8 cellular contexts compared by ENCODE assay signal in the genomic region with DNA sequence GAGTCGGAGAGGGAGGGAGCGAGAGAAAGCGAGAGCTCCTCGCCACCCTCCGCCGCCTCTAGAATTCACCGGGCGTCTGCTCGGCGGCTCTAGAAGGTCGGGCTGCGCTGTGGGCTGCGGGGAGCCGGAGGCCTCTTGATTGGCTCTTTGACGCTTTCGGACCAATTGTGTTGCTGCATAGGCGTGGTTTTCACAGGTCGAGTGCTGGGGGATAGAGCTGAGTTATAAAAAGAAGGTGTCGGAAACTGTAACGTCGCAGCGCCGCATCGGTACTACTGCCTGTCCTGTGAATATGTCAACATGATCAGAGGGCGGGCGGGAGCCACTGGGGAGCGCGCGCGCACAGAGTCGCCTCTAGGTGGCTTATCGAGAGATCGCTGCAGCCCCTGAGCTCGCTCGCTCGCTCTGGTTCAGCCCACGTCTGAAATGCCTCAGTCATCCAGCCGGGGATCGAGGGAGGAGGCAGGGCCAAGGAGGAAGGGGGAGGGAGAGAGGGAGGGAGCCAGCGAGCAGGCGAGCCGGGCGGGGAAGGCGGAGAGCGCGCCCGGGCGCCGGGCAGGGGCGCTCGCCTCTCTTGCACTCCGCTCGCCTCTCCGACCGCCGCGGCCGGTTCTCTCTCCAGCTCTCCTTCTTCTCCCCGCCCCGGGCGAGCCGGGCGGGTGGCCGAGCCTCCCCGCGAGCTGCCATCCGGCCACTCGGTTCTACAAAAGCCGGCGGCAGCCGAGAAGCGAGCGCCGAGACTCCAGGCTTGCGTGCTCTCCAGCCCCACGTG. TPM values are rescaled to one million over a fixed set of nuclear protein-coding genes. Genes with fewer than 3 reads are reported as not detected.
A peak's percentile ranks its signal among the peaks of the same experiment; 100 is the strongest.
DNase-seq lines count a peak whose midpoint lies in the region; ATAC-seq, FAIRE-seq and TF ChIP-seq lines count a peak whose summit lies in the region.

A gene (minus strand): TSS at position 78 of the 772 bp plus-strand sequence. CDS start 975 bp downstream, outside the sequence.

- peak; percentile 71 for DNase-seq in H54 (ENCODE audit: insufficient read length, low spot score)
- peak; percentile 39 for DNase-seq in NCI-H524 treated with DMSO at 0.1 percent for 48 hours (lab: John Stamatoyannopoulos, UW)
- peak; percentile 23 for DNase-seq in activated T-cell treated with anti-CD3 and anti-CD28 coated beads, Interleukin-2, amount 50 U/mL, for 1 hour
- peak; percentile 10 for DNase-seq in middle frontal gyrus (ENCODE audit: extremely low spot score, low spot score)
- peak; percentile 2 to 5 for DNase-seq in stimulated activated CD8-positive, alpha-beta memory T cell treated with anti-CD3 and anti-CD28 coated beads, Interleukin-7, amount 100 ng/mL, for 4 hours (ENCODE audit: low read depth in 2 of 2)

- ATAC-seq in esophagus mucosa (peak; percentile 95), HG03457 (IDR thresholded peaks at IDR 0.05; ENCODE audit: unreplicated experiment) (no peak)

- peak; percentile 54 for TF ChIP-seq POLR2A in H54 (IDR thresholded peaks at IDR 0.05; ENCODE audit: low read depth, low read length)

- peaks cover 9% of the 10 kb centered on the region; the same call in 1 of the 2 replicates for H3K36me3 ChIP-seq in ACC112 (ENCODE audit: insufficient read depth, low read length)

- H2AFZ ChIP-seq in ACC112 (ENCODE audit: low read length, unreplicated experiment), result peak within 1 kb of the TSS; percentile 94

- H3K79me2 ChIP-seq in ACC112 (ENCODE audit: control insufficient read depth, insufficient read depth, low read length, unreplicated experiment), result peaks cover 44% of the 10 kb centered on the region

- peak within 1 kb of the TSS; percentile 88 for H3K27ac ChIP-seq in ACC112 (ENCODE audit: low read depth, low read length)

- no peak for FAIRE-seq in H54 (lab: Jason Lieb, UNC)

- H3K27me3 ChIP-seq in ACC112 (ENCODE audit: insufficient read depth, low read length), result no peaks in the 10 kb centered on the region

- peaks cover 12% of the 10 kb centered on the region for H3K4me1 ChIP-seq in ACC112 (ENCODE audit: control insufficient read depth, insufficient read depth, low read length, unreplicated experiment)

- H3K4me3 ChIP-seq in ACC112 (ENCODE audit: low read depth, low read length), result peak within 1 kb of the TSS; percentile 97

RNA-seq across cellular contexts. Expression of the gene that starts here (rescaled TPM):
- total RNA-seq in esophagus mucosa, result 2.4 TPM

Comparison
In these comparisons a context has a peak if more than half of its experiments do, and no peak if none do; other contexts are left out.
1. DNase-seq: peak in every context shown above with its lines; median percentile 71 in H54; 39 in NCI-H524 treated with DMSO at 0.1 percent for 48 hours; 23 in activated T-cell treated with anti-CD3 and anti-CD28 coated beads, Interleukin-2, amount 50 U/mL, for 1 hour; 10 in middle frontal gyrus; 4 in stimulated activated CD8-positive, alpha-beta memory T cell treated with anti-CD3 and anti-CD28 coated beads, Interleukin-7, amount 100 ng/mL, for 4 hours.